Comparison of ENCODE assay signal across 10 cellular contexts in genomic region chr6:52518279-52518944, GRCh38. TPM values are rescaled to one million over a fixed set of nuclear protein-coding genes. Genes with fewer than 3 reads are reported as not detected.
DNase-seq lines count a peak whose midpoint lies in the region; ATAC-seq and TF ChIP-seq lines count a peak whose summit lies in the region.
"Had no signal": no experiment of that assay in that cellular context is flagged by ENCODE, and none has a peak within 500 bp of the region (broad histone marks: within the 10 kb centered on the region; RNA-seq: fewer than 3 reads in every experiment).

No MANE protein-coding gene starts in this region.

- 82 to 88% methylated on average over 6 to 13 of the region's 13 CpGs for WGBS in transverse colon (ENCODE audit: low coverage in 1 of 2), 2 donors

- intact Hi-C loops in colonic mucosa (cut with DNase I): no loop called here
- intact Hi-C loops in transverse colon (cut with DNase I; ENCODE audit: low total_unique reads): no loop called here

- H3K36me3 ChIP-seq in colonic mucosa (peaks cover 4% of the 10 kb centered on the region), mucosa of stomach (ENCODE audit: control insufficient read depth, insufficient read depth, low read length) (no peaks in the 10 kb centered on the region), transverse colon (no peaks in the 10 kb centered on the region)

- no peak overlapping the region for H3K4me3 ChIP-seq in colonic mucosa
- no peak overlapping the region for H3K4me3 ChIP-seq in mucosa of stomach (ENCODE audit: low read length)
- H3K4me3 ChIP-seq in transverse colon: no peak overlapping the region

- H3K9me3 ChIP-seq in colonic mucosa: no peaks in the 10 kb centered on the region
- H3K9me3 ChIP-seq in mucosa of stomach (ENCODE audit: control insufficient read depth, low read length): no peaks in the 10 kb centered on the region
- H3K9me3 ChIP-seq in transverse colon: no peaks in the 10 kb centered on the region

- H3K27me3 ChIP-seq in colonic mucosa: no peaks in the 10 kb centered on the region
- no peaks in the 10 kb centered on the region for H3K27me3 ChIP-seq in mucosa of stomach (ENCODE audit: control insufficient read depth, insufficient read depth, low read length)
- no peaks in the 10 kb centered on the region for H3K27me3 ChIP-seq in transverse colon

- no peak for DNase-seq in activated naive CD4-positive, alpha-beta T cell treated with anti-CD3 and anti-CD28 coated beads, Interleukin-2, amount 50 U/mL, for 72 hours (ENCODE audit: low spot score in 2 of 2)
- DNase-seq in activated naive CD4-positive, alpha-beta T cell treated with anti-CD3 and anti-CD28 coated beads, Interleukin-2, amount 50 U/mL, for 16 hours: no peak
- no peak for DNase-seq in colonic mucosa
- DNase-seq in transverse colon: no peak
- no peak for DNase-seq in stimulated activated CD4-positive, alpha-beta T cell treated with anti-CD3 and anti-CD28 coated beads, Interleukin-4, amount 100 ng/mL, for 24 hours
- no peak for DNase-seq in OCI-M2 (lab: John Stamatoyannopoulos, UW; ENCODE audit: unreplicated experiment)
- no peak for DNase-seq in hippocampal formation (lab: John Stamatoyannopoulos, UW)
- DNase-seq: activated naive CD4-positive, alpha-beta T cell treated with anti-CD3 and anti-CD28 coated beads, Interleukin-2, amount 10 ng/mL, durations not matched to agents 7 days and 5 days; NCI-H524 had no signal

- H3K36me3 Mint-ChIP-seq in activated naive CD4-positive, alpha-beta T cell treated with anti-CD3 and anti-CD28 coated beads, Interleukin-2, amount 50 U/mL, for 72 hours: no peaks in the 10 kb centered on the region
- H3K36me3 Mint-ChIP-seq: activated naive CD4-positive, alpha-beta T cell treated with anti-CD3 and anti-CD28 coated beads, Interleukin-2, amount 10 ng/mL, durations not matched to agents 7 days and 5 days had no signal

- H3K9ac ChIP-seq in colonic mucosa (ENCODE audit: low read depth in 2 of 2, low read length in 2 of 2) (peak overlapping the region in 1 of 2 donors; percentile 32), mucosa of stomach (ENCODE audit: low read length) (peak overlapping the region; percentile 8)

- peak overlapping the region; percentile 67 to 90 for H3K27ac Mint-ChIP-seq in activated naive CD4-positive, alpha-beta T cell treated with anti-CD3 and anti-CD28 coated beads, Interleukin-2, amount 50 U/mL, for 72 hours
- H3K27ac Mint-ChIP-seq: activated naive CD4-positive, alpha-beta T cell treated with anti-CD3 and anti-CD28 coated beads, Interleukin-2, amount 10 ng/mL, durations not matched to agents 7 days and 5 days had no signal

- TF ChIP-seq POLR2A in transverse colon (IDR thresholded peaks at IDR 0.05): no peak

- no peak for ATAC-seq in activated naive CD4-positive, alpha-beta T cell treated with anti-CD3 and anti-CD28 coated beads, Interleukin-2, amount 50 U/mL, for 72 hours

- TF ChIP-seq CTCF in colonic mucosa (IDR thresholded peaks at IDR 0.05): no peak
- TF ChIP-seq CTCF in transverse colon (IDR thresholded peaks at IDR 0.05): no peak

- in situ Hi-C loops in transverse colon (cut with MboI; ENCODE audit: low pct_ligation_motif_present in 1 of 4, low pct_unique_long_range_greater_than_20kb in 1 of 4, low sequenced_read_pairs in 3 of 4): no loop called here

- TF ChIP-seq EP300 in transverse colon (IDR thresholded peaks at IDR 0.05; ENCODE audit: low read depth): no peak

- H3K4me1 ChIP-seq in colonic mucosa (peaks cover 3% of the 10 kb centered on the region), mucosa of stomach (ENCODE audit: control insufficient read depth, insufficient read depth, low read length) (peaks cover 37% of the 10 kb centered on the region), transverse colon (peaks cover 19 to 39% (median 29%) of the 10 kb centered on the region in 4 donors)

- no peaks in the 10 kb centered on the region for H3K9me3 Mint-ChIP-seq in activated naive CD4-positive, alpha-beta T cell treated with anti-CD3 and anti-CD28 coated beads, Interleukin-2, amount 50 U/mL, for 72 hours
- H3K9me3 Mint-ChIP-seq: activated naive CD4-positive, alpha-beta T cell treated with anti-CD3 and anti-CD28 coated beads, Interleukin-2, amount 10 ng/mL, durations not matched to agents 7 days and 5 days had no signal

- H3K27ac ChIP-seq in colonic mucosa: peak overlapping the region; percentile 69
- H3K27ac ChIP-seq in transverse colon: peak overlapping the region; percentile 81 to 92 (median 87)

RNA-seq across cellular contexts. Expression of gene TRAM2, which starts 58.4 kb away (rescaled TPM):
- 1 to 10 TPM; 3.2 to 3.8 TPM for total RNA-seq in activated naive CD4-positive, alpha-beta T cell treated with anti-CD3 and anti-CD28 coated beads, Interleukin-2, amount 50 U/mL, for 72 hours
- total RNA-seq in colonic mucosa (10 to 100 TPM; 19.1 to 21.2 TPM), transverse colon (10 to 100 TPM in 2 of 4 donors, 1 to 10 TPM in 2; 8.4 to 15.4 (median 11.7) TPM)
